Comparison of ENCODE assay signal across 20 cellular contexts in the genomic region with DNA sequence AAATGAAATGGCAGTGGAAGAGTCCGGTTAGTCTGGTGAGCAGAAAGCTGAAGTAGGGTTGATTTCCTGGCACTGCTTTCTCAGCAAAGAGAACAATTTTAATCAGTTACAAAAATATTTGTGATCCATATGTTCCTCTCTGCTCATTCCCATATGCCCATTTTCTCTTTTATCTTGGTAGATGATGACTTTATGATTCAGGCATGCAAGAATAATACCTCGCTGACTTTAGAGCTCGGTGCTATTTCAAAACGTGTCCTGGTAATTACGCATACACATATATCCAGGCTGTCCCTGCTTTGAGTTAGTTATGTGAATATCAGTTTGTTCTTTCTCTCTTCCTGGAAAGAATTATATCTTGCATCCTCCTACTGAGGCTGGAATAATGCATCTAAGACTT. TPM values are rescaled to one million over a fixed set of nuclear protein-coding genes. Genes with fewer than 3 reads are reported as not detected.
"Had no signal": no experiment of that assay in that cellular context is flagged by ENCODE, and none has a peak within 500 bp of the region (broad histone marks: within the 10 kb centered on the region; RNA-seq: fewer than 3 reads in every experiment).

No MANE protein-coding gene starts in this region.

- H3K27ac Mint-ChIP-seq: activated CD4-positive, alpha-beta memory T cell treated with anti-CD3 and anti-CD28 coated beads for 36 hours; activated CD8-positive, alpha-beta memory T cell treated with anti-CD3 and anti-CD28 coated beads, Interleukin-2, amount 10 ng/mL, durations not matched to agents 7 days and 5 days; endodermal cell; memory B cell; naive thymus-derived CD8-positive, alpha-beta T cell; stimulated activated naive B cell treated with anti-CD40 and anti-IgM and Interleukin-4, amounts not matched to agents 10 μg/mL and 1 μg/mL and 100 μg/mL, for 72 hours had no signal

- ATAC-seq: activated CD8-positive, alpha-beta memory T cell treated with anti-CD3 and anti-CD28 coated beads, Interleukin-2, amount 10 ng/mL, durations not matched to agents 7 days and 5 days; left ventricle myocardium superior; mucosa of descending colon; naive thymus-derived CD8-positive, alpha-beta T cell; stimulated activated naive B cell treated with anti-CD40 and anti-IgM and Interleukin-4, amounts not matched to agents 10 μg/mL and 1 μg/mL and 100 μg/mL, for 72 hours had no signal

- H3K4me1 ChIP-seq: adrenal gland, tibial artery, uterus had no signal

- H3K27me3 Mint-ChIP-seq: activated CD4-positive, alpha-beta memory T cell treated with anti-CD3 and anti-CD28 coated beads for 36 hours; activated CD8-positive, alpha-beta memory T cell treated with anti-CD3 and anti-CD28 coated beads, Interleukin-2, amount 10 ng/mL, durations not matched to agents 7 days and 5 days; stimulated activated naive B cell treated with anti-CD40 and anti-IgM and Interleukin-4, amounts not matched to agents 10 μg/mL and 1 μg/mL and 100 μg/mL, for 72 hours had no signal

- H3K27me3 ChIP-seq: adrenal gland, neutrophil, tibial artery had no signal

- DNase-seq: activated CD4-positive, alpha-beta memory T cell treated with anti-CD3 and anti-CD28 coated beads for 36 hours; activated CD8-positive, alpha-beta memory T cell treated with anti-CD3 and anti-CD28 coated beads, Interleukin-2, amount 10 ng/mL, durations not matched to agents 7 days and 5 days; activated naive CD4-positive, alpha-beta T cell treated with anti-CD3 and anti-CD28 coated beads, Interleukin-2, amount 50 U/mL, for 16 hours; activated T-cell treated with anti-CD3 and anti-CD28 coated beads, Interleukin-2, amount 50 U/mL, for 1 hour; adrenal gland; cerebellar nuclear complex; endodermal cell; left ventricle myocardium superior; mucosa of descending colon; naive thymus-derived CD8-positive, alpha-beta T cell; retina; stimulated activated CD4-positive, alpha-beta T cell treated with anti-CD3 and anti-CD28 coated beads, Interleukin-15, amount 100 ng/mL, for 24 hours; stimulated activated CD4-positive, alpha-beta T cell treated with anti-CD3 and anti-CD28 coated beads, Interleukin-4, amount 100 ng/mL, for 1 hour; stimulated activated naive B cell treated with anti-CD40 and anti-IgM and Interleukin-4, amounts not matched to agents 10 μg/mL and 1 μg/mL and 100 μg/mL, for 72 hours; tibial artery; uterus had no signal

- H3K4me3 Mint-ChIP-seq: activated CD4-positive, alpha-beta memory T cell treated with anti-CD3 and anti-CD28 coated beads for 36 hours; activated CD8-positive, alpha-beta memory T cell treated with anti-CD3 and anti-CD28 coated beads, Interleukin-2, amount 10 ng/mL, durations not matched to agents 7 days and 5 days; endodermal cell; memory B cell; naive thymus-derived CD8-positive, alpha-beta T cell; stimulated activated naive B cell treated with anti-CD40 and anti-IgM and Interleukin-4, amounts not matched to agents 10 μg/mL and 1 μg/mL and 100 μg/mL, for 72 hours had no signal

- H3K36me3 Mint-ChIP-seq: activated CD4-positive, alpha-beta memory T cell treated with anti-CD3 and anti-CD28 coated beads for 36 hours; activated CD8-positive, alpha-beta memory T cell treated with anti-CD3 and anti-CD28 coated beads, Interleukin-2, amount 10 ng/mL, durations not matched to agents 7 days and 5 days; memory B cell; naive thymus-derived CD8-positive, alpha-beta T cell; stimulated activated naive B cell treated with anti-CD40 and anti-IgM and Interleukin-4, amounts not matched to agents 10 μg/mL and 1 μg/mL and 100 μg/mL, for 72 hours had no signal

- H3K9me3 ChIP-seq: adrenal gland, mucosa of descending colon, neutrophil, tibial artery, uterus had no signal

- H3K4me3 ChIP-seq: adrenal gland, mucosa of descending colon, skin epidermis, tibial artery, uterus had no signal

- H3K27ac ChIP-seq: adrenal gland, neutrophil, skin epidermis, tibial artery, uterus, VCaP had no signal

- H3K4me1 Mint-ChIP-seq: activated CD8-positive, alpha-beta memory T cell treated with anti-CD3 and anti-CD28 coated beads, Interleukin-2, amount 10 ng/mL, durations not matched to agents 7 days and 5 days; endodermal cell; memory B cell had no signal

- H3K36me3 ChIP-seq: adrenal gland, neutrophil, tibial artery, uterus had no signal

- H3K9me3 Mint-ChIP-seq: activated CD4-positive, alpha-beta memory T cell treated with anti-CD3 and anti-CD28 coated beads for 36 hours; endodermal cell; memory B cell; naive thymus-derived CD8-positive, alpha-beta T cell; stimulated activated naive B cell treated with anti-CD40 and anti-IgM and Interleukin-4, amounts not matched to agents 10 μg/mL and 1 μg/mL and 100 μg/mL, for 72 hours had no signal

RNA-seq across cellular contexts. Expression of a gene that starts 38.5 kb away (rescaled TPM):
- polyA plus RNA-seq: naive thymus-derived CD8-positive, alpha-beta T cell had no signal
